ENCODE assay signal across 8 cellular contexts in genomic region chr11:86303257-86303656, GRCh38. TPM values are rescaled to one million over a fixed set of nuclear protein-coding genes. Genes with fewer than 3 reads are reported as not detected.
DNase-seq lines count a peak whose midpoint lies in the region; ATAC-seq and TF ChIP-seq lines count a peak whose summit lies in the region.

No MANE protein-coding gene starts in this region.

- ATAC-seq in natural killer cell (no peak), GM18520 (IDR thresholded peaks at IDR 0.05; ENCODE audit: unreplicated experiment) (no peak)

- POLR2A ChIA-PET in CD4-positive, alpha-beta memory T cell (lab: Charles Lee; ENCODE audit: partially characterized antibody): interaction anchor here (1.4 kb wide), 1 partner anchor 234 kb away, joined by 4 read pairs; the partner anchor contains the start of gene PICALM

- CTCF ChIA-PET in CD4-positive, alpha-beta memory T cell (lab: Charles Lee; ENCODE audit: partially characterized antibody): no interaction called here

- DNase-seq in CD4-positive, alpha-beta memory T cell: no peak
- DNase-seq in cardiac fibroblast (ENCODE audit: low read depth in 2 of 2) (no peak), natural killer cell (no peak), NCI-H187 treated with DMSO at 0.1 percent for 48 hours (lab: John Stamatoyannopoulos, UW) (no peak), NCI-H1436 (lab: John Stamatoyannopoulos, UW) (no peak)
- no peak for DNase-seq in stimulated activated CD4-positive, alpha-beta T cell treated with anti-CD3 and anti-CD28 coated beads, Interleukin-2, amount 100 ng/mL, for 24 hours

- no peaks in the 10 kb centered on the region for H3K36me3 ChIP-seq in CD4-positive, alpha-beta memory T cell (ENCODE audit: insufficient read depth, low read length)
- H3K36me3 ChIP-seq in KOPT-K1 (ENCODE audit: insufficient read depth, low read length): peaks cover 11% of the 10 kb centered on the region; the same call in 1 of the 2 replicates

- no peaks in the 10 kb centered on the region for H3K9me3 ChIP-seq in CD4-positive, alpha-beta memory T cell (ENCODE audit: control insufficient read depth in 1 of 2, low read length in 2 of 2)
- no peaks in the 10 kb centered on the region for H3K9me3 ChIP-seq in KOPT-K1 (ENCODE audit: insufficient read depth, low read length, poor library complexity, severe bottlenecking)

- peaks cover 24% of the 10 kb centered on the region for H3K4me1 ChIP-seq in CD4-positive, alpha-beta memory T cell (ENCODE audit: insufficient read depth, low read length)

- no peaks in the 10 kb centered on the region for H3K27me3 ChIP-seq in CD4-positive, alpha-beta memory T cell (ENCODE audit: insufficient read depth, low read length)

- peaks cover 4 to 15% of the 10 kb centered on the region in 2 donors for H3K36me3 Mint-ChIP-seq in CD4-positive, alpha-beta memory T cell
- no peaks in the 10 kb centered on the region for H3K36me3 Mint-ChIP-seq in natural killer cell

- TF ChIP-seq CTCF in cardiac fibroblast (IDR thresholded peaks at IDR 0.05; ENCODE audit: low read depth, low read length) (no peak), natural killer cell (IDR thresholded peaks at IDR 0.05) (no peak)

- peak overlapping the region; percentile 10 to 99 (median 81) for H3K27ac Mint-ChIP-seq in CD4-positive, alpha-beta memory T cell
- H3K27ac Mint-ChIP-seq in natural killer cell: peak overlapping the region; percentile 98 to 100

- peak overlapping the region; percentile 94 to 100 (median 100) for H3K4me3 Mint-ChIP-seq in CD4-positive, alpha-beta memory T cell
- H3K4me3 Mint-ChIP-seq in natural killer cell: peak overlapping the region; percentile 99

- H3K27ac ChIP-seq in CD4-positive, alpha-beta memory T cell (ENCODE audit: low read depth, low read length): no peak overlapping the region
- peak overlapping the region; percentile 77 for H3K27ac ChIP-seq in KOPT-K1 (ENCODE audit: low read depth, low read length, poor library complexity, severe bottlenecking)

- peaks cover 0 to 1% of the 10 kb centered on the region in 2 donors for H3K27me3 Mint-ChIP-seq in CD4-positive, alpha-beta memory T cell
- peaks cover 8 to 10% of the 10 kb centered on the region in 2 donors for H3K27me3 Mint-ChIP-seq in natural killer cell (ENCODE audit: low read depth in 2 of 2)

- no peak overlapping the region for H3K4me3 ChIP-seq in CD4-positive, alpha-beta memory T cell (ENCODE audit: low read length in 2 of 2)
- peak overlapping the region; percentile 75 to 85 for H3K4me3 ChIP-seq in cardiac fibroblast (replicated peaks in 1 of 2; ENCODE audit: low read depth in 2 of 2, low read length in 2 of 2)

- peaks cover 12 to 29% (median 23%) of the 10 kb centered on the region in 4 donors for H3K4me1 Mint-ChIP-seq in CD4-positive, alpha-beta memory T cell
- H3K4me1 Mint-ChIP-seq in natural killer cell: peaks cover 22 to 24% of the 10 kb centered on the region in 2 donors

- intact Hi-C loops in CD4-positive, alpha-beta memory T cell (cut with micrococcal nuclease): loop anchor here (2.0 to 5.0 kb wide), 3 partner anchors 234 to 674 kb away; partner anchors contain the start of genes PICALM and TMEM126B
- intact Hi-C loops in natural killer cell (cut with micrococcal nuclease): loop anchor here (5.0 kb wide), 1 partner anchor 56 kb away; no protein-coding TSS in a partner anchor

- no peaks in the 10 kb centered on the region for H3K9me3 Mint-ChIP-seq in CD4-positive, alpha-beta memory T cell
- H3K9me3 Mint-ChIP-seq in natural killer cell: no peaks in the 10 kb centered on the region

RNA-seq across cellular contexts. Expression of gene HIKESHI, which starts 1.2 kb away (rescaled TPM):
- total RNA-seq in CD4-positive, alpha-beta memory T cell: 10 to 100 TPM; 26.6 to 33.3 TPM
- 100 to 1,000 TPM in 1 of 2 donors, 10 to 100 TPM in 1; 82.3 to 143 TPM for polyA plus RNA-seq in CD4-positive, alpha-beta memory T cell
- total RNA-seq in natural killer cell: 10 to 100 TPM; 12.7 to 24.2 (median 18.2) TPM

RNA-seq across cellular contexts. Expression of gene EED, which starts 58.7 kb away (rescaled TPM):
- 10 to 100 TPM; 47.1 to 51.0 TPM for total RNA-seq in CD4-positive, alpha-beta memory T cell
- 10 to 100 TPM; 15.5 to 26.9 TPM for polyA plus RNA-seq in CD4-positive, alpha-beta memory T cell
- 10 to 100 TPM; 26.0 to 36.9 (median 34.0) TPM for total RNA-seq in natural killer cell

Comparison
In these comparisons a context has a peak if more than half of its experiments do, and no peak if none do; other contexts are left out.
1. H3K4me3 ChIP-seq: peak in cardiac fibroblast (2 of 2); none in CD4-positive, alpha-beta memory T cell (0 of 2).